ENCODE assay signal across 8 cellular contexts in genomic region chrX:101417981-101418841, GRCh38. TPM values are rescaled to one million over a fixed set of nuclear protein-coding genes. Genes with fewer than 3 reads are reported as not detected.
DNase-seq lines count a peak whose midpoint lies in the region; ATAC-seq and TF ChIP-seq lines count a peak whose summit lies in the region.

No MANE protein-coding gene starts in this region.

- POLR2A ChIA-PET in BJ (lab: Charles Lee), result no interaction called here

- DNase-seq in BJ (ENCODE audit: low read depth), result no peak
- DNase-seq in activated CD4-positive, alpha-beta T cell treated with anti-CD3 and anti-CD28 coated beads, Interleukin-2, amount 50 U/mL, for 1 hour, result peak; percentile 7
- DNase-seq in effector CD8-positive, alpha-beta T cell (lab: John Stamatoyannopoulos, UW), result peak; percentile 9
- peak; percentile 28 for DNase-seq in medulla oblongata (ENCODE audit: extremely low spot score)
- no peak for DNase-seq in omental fat pad (ENCODE audit: low spot score)

- H3K36me3 ChIP-seq in BJ (ENCODE audit: control insufficient read depth, insufficient read depth, low read length) (no peaks in the 10 kb centered on the region), subcutaneous abdominal adipose tissue (ENCODE audit: control insufficient read depth in 5 of 5, insufficient read depth in 5 of 5, low read length in 5 of 5) (peaks cover 0 to 6% (median 2%) of the 10 kb centered on the region in 5 donors)

- TF ChIP-seq EP300 in Ishikawa (IDR thresholded peaks at IDR 0.05; ENCODE audit: borderline replicate concordance), result no peak

- ATAC-seq in GM19023 (IDR thresholded peaks at IDR 0.05; ENCODE audit: unreplicated experiment) (peak; percentile 47), omental fat pad (ENCODE audit: low FRiP score) (no peak)

- H3K27me3 ChIP-seq in BJ (ENCODE audit: control insufficient read depth, insufficient read depth, low read length) (no peaks in the 10 kb centered on the region), subcutaneous abdominal adipose tissue (ENCODE audit: control insufficient read depth in 5 of 5, insufficient read depth in 4 of 5, low read length in 5 of 5) (peaks cover 0 to 9% (median 0%) of the 10 kb centered on the region in 5 donors)

- no peaks in the 10 kb centered on the region for H3K9me3 ChIP-seq in subcutaneous abdominal adipose tissue (ENCODE audit: control insufficient read depth in 5 of 5, low read length in 5 of 5)

- TF ChIP-seq CTCF in BJ (IDR thresholded peaks at IDR 0.05; ENCODE audit: insufficient read depth, low read depth, low read length), result no peak
- TF ChIP-seq CTCF in omental fat pad (IDR thresholded peaks at IDR 0.05), result no peak

- H3K4me3 ChIP-seq in BJ (ENCODE audit: low read depth, low read length) (peak overlapping the region; percentile 46), subcutaneous abdominal adipose tissue (ENCODE audit: low read depth in 1 of 5, low read length in 5 of 5) (peak overlapping the region; percentile 56 to 77 (median 70))

- peaks cover 0 to 18% (median 7%) of the 10 kb centered on the region in 5 donors for H3K4me1 ChIP-seq in subcutaneous abdominal adipose tissue (ENCODE audit: control insufficient read depth in 5 of 5, insufficient read depth in 5 of 5, low read length in 5 of 5)

- H3K9ac ChIP-seq in subcutaneous abdominal adipose tissue (ENCODE audit: low read length in 5 of 5), result peak overlapping the region; percentile 63 to 93 (median 88)

- H3K27ac ChIP-seq in subcutaneous abdominal adipose tissue (ENCODE audit: low read depth, low read length), result peak overlapping the region; percentile 93

- TF ChIP-seq RAD21 in Ishikawa (IDR thresholded peaks at IDR 0.05; ENCODE audit: low read depth), result no peak

- CTCF ChIA-PET in BJ (lab: Yijun Ruan, JAX), result interaction anchor here (0.7 kb wide), 1 partner anchor 12 kb away, joined by 3 read pairs; no protein-coding TSS in a partner anchor

TF ChIP-seq in Ishikawa, 13 proteins besides CTCF, POLR2A, EP300 and RAD21:
- TF ChIP-seq YY1 (IDR thresholded peaks at IDR 0.05; ENCODE audit: low read depth) (peak; percentile 89), ZBTB7A (IDR thresholded peaks at IDR 0.05; ENCODE audit: low read depth) (no peak), TAF1 (IDR thresholded peaks at IDR 0.05; ENCODE audit: low read depth) (peak; percentile 67; the same call in 1 of the 2 replicates), NFIC (IDR thresholded peaks at IDR 0.05) (no peak), FOXM1 (IDR thresholded peaks at IDR 0.05; ENCODE audit: borderline replicate concordance, low read depth) (no peak)
TF ChIP-seq in Ishikawa: peak in this region for 2.

RNA-seq across cellular contexts. Expression of gene HNRNPH2, which starts 10.2 kb away (rescaled TPM):
- polyA plus RNA-seq in BJ (2011; rRNA removed), result 17.9 and 37.4 TPM in 2 replicates
- polyA minus RNA-seq in BJ (2011; rRNA and poly(A)+ RNA removed), result 13.1 and 13.8 TPM in 2 replicates
- 10 to 100 TPM; 49.3 to 60.8 (median 55.1) TPM for total RNA-seq in omental fat pad

RNA-seq across cellular contexts. Expression of gene GLA, which starts 10.5 kb away (rescaled TPM):
- 28.4 and 29.2 TPM in 2 replicates for polyA plus RNA-seq in BJ (2011; rRNA removed)
- polyA minus RNA-seq in BJ (2011; rRNA and poly(A)+ RNA removed), result 4.7 and 9.0 TPM in 2 replicates
- total RNA-seq in omental fat pad, result 100 to 1,000 TPM in 1 of 4 donors, 10 to 100 TPM in 3; 26.4 to 101 (median 49.7) TPM

RNA-seq across cellular contexts. Expression of gene RPL36A, which starts 27.4 kb away (rescaled TPM):
- polyA plus RNA-seq in BJ (2011; rRNA removed), result 1,079 and 2,002 TPM in 2 replicates
- 15.4 and 36.1 TPM in 2 replicates for polyA minus RNA-seq in BJ (2011; rRNA and poly(A)+ RNA removed)
- 100 to 1,000 TPM; 739 to 914 (median 804) TPM for total RNA-seq in omental fat pad

RNA-seq across cellular contexts. Expression of gene BTK, which starts 32.2 kb away (rescaled TPM):
- polyA plus RNA-seq in BJ (2011; rRNA removed), result not detected in 2 replicates
- polyA minus RNA-seq in BJ (2011; rRNA and poly(A)+ RNA removed), result not detected in 2 replicates
- 10 to 100 TPM in 3 of 4 donors, 1 to 10 TPM in 1; 7.7 to 18.7 (median 12.4) TPM for total RNA-seq in omental fat pad

Comparison
In these comparisons a context has a peak if more than half of its experiments do, and no peak if none do; other contexts are left out.
1. DNase-seq: peak in activated CD4-positive, alpha-beta T cell treated with anti-CD3 and anti-CD28 coated beads, Interleukin-2, amount 50 U/mL, for 1 hour (single experiment), effector CD8-positive, alpha-beta T cell (single experiment) and medulla oblongata (single experiment); none in BJ (single experiment) and omental fat pad (single experiment).